ENCODE assay signal across 16 cellular contexts in genomic region chr6:135608031-135608430, GRCh38.
DNase-seq lines count a peak whose midpoint lies in the region; ATAC-seq, FAIRE-seq and TF ChIP-seq lines count a peak whose summit lies in the region.
"Had no signal": no experiment of that assay in that cellular context is flagged by ENCODE, and none has a peak within 500 bp of the region (broad histone marks: within the 10 kb centered on the region; RNA-seq: fewer than 3 reads in every experiment).

No MANE protein-coding gene starts in this region.

- no peak overlapping the region for H3K4me3 Mint-ChIP-seq in activated CD8-positive, alpha-beta T cell treated with anti-CD3 and anti-CD28 coated beads for 36 hours
- no peak overlapping the region for H3K4me3 Mint-ChIP-seq in activated CD8-positive, alpha-beta T cell treated with anti-CD3 and anti-CD28 coated beads, Interleukin-2, amount 10 ng/mL, durations not matched to agents 7 days and 5 days
- H3K4me3 Mint-ChIP-seq in activated T-helper 1 cell treated with anti-CD3 and anti-CD28 coated beads, Interleukin-12 subunit alpha, Interleukin-12 subunit beta, Interleukin-2, Interleukin-4 antibody, amounts not matched to agents 30 ng/mL and 10 ng/mL and 1 ng/mL, durations not matched to agents 14 hours and 24 hours and 36 hours: no peak overlapping the region
- H3K4me3 Mint-ChIP-seq: CD4-positive, alpha-beta memory T cell; HFFc6 had no signal

- POLR2A ChIA-PET in activated CD8-positive, alpha-beta T cell treated with anti-CD3 and anti-CD28 coated beads for 36 hours (lab: Charles Lee): no interaction called here
- POLR2A ChIA-PET in activated CD8-positive, alpha-beta T cell treated with anti-CD3 and anti-CD28 coated beads, Interleukin-2, amount 10 ng/mL, durations not matched to agents 7 days and 5 days (lab: Charles Lee): no interaction called here
- POLR2A ChIA-PET in K562 (lab: Yijun Ruan, JAX): interaction anchor here (0.6 kb wide), 1 partner anchor 13 kb away, joined by 3 read pairs; no protein-coding TSS in a partner anchor

- H3K4me2 ChIP-seq in K562 (ENCODE audit: insufficient read depth, low read length): no peak overlapping the region

- H3K9me1 ChIP-seq in K562 (ENCODE audit: control insufficient read depth, insufficient read depth, low read length): no peaks in the 10 kb centered on the region

- no peak for FAIRE-seq in K562 (lab: Jason Lieb, UNC)
- FAIRE-seq: GM12892, H54 had no signal

- TF ChIP-seq CTCF in activated CD8-positive, alpha-beta T cell treated with anti-CD3 and anti-CD28 coated beads for 36 hours (IDR thresholded peaks at IDR 0.05): no peak
- no peak for TF ChIP-seq CTCF in K562 (IDR thresholded peaks at IDR 0.05 in 2 of 3, conservative IDR thresholded peaks at IDR 0.05 in 1 of 3; ENCODE audit: insufficient read depth in 2 of 3, low read depth in 1 of 3, low read length in 3 of 3)

- DNase-seq in activated CD8-positive, alpha-beta T cell treated with anti-CD3 and anti-CD28 coated beads for 36 hours: no peak
- no peak for DNase-seq in activated CD8-positive, alpha-beta T cell treated with anti-CD3 and anti-CD28 coated beads, Interleukin-2, amount 10 ng/mL, durations not matched to agents 7 days and 5 days
- no peak for DNase-seq in activated naive CD4-positive, alpha-beta T cell treated with anti-CD3 and anti-CD28 coated beads, Interleukin-2, amount 50 U/mL, for 72 hours (ENCODE audit: low spot score in 2 of 2)
- DNase-seq in activated naive CD4-positive, alpha-beta T cell (lab: John Stamatoyannopoulos, UW): no peak
- DNase-seq in activated T-helper 1 cell treated with anti-CD3 and anti-CD28 coated beads, Interleukin-12 subunit alpha, Interleukin-12 subunit beta, Interleukin-2, Interleukin-4 antibody, amounts not matched to agents 30 ng/mL and 10 ng/mL and 1 ng/mL, durations not matched to agents 14 hours and 24 hours and 36 hours (ENCODE audit: low spot score): no peak
- no peak for DNase-seq in K562 (ENCODE audit: extremely low read depth in 1 of 4, low spot score in 3 of 4)
- DNase-seq: C1 segment of cervical spinal cord; Calu3; CD4-positive, alpha-beta memory T cell; COR-L47; DND-41; GOT3; HFFc6 had no signal

- peak; percentile 29 for ATAC-seq in activated CD8-positive, alpha-beta T cell treated with anti-CD3 and anti-CD28 coated beads for 36 hours
- ATAC-seq in activated CD8-positive, alpha-beta T cell treated with anti-CD3 and anti-CD28 coated beads, Interleukin-2, amount 10 ng/mL, durations not matched to agents 7 days and 5 days: no peak
- ATAC-seq in activated naive CD4-positive, alpha-beta T cell treated with anti-CD3 and anti-CD28 coated beads, Interleukin-2, amount 50 U/mL, for 72 hours: peak; percentile 60 to 67
- no peak for ATAC-seq in K562

- whole genome bisulfite sequencing in K562 (ENCODE audit: insufficient coverage, low coverage, missing lambda C conversion rate): 2% methylated on average over 3 of the region's 3 CpGs

- in situ Hi-C loops in K562 (cut with MboI): no loop called here

- TF ChIP-seq EP300 in K562 (IDR thresholded peaks at IDR 0.05; ENCODE audit: low read length): no peak

- intact Hi-C loops in activated CD8-positive, alpha-beta T cell treated with anti-CD3 and anti-CD28 coated beads for 36 hours (cut with micrococcal nuclease): no loop called here
- intact Hi-C loops in activated T-helper 1 cell treated with anti-CD3 and anti-CD28 coated beads, Interleukin-12 subunit alpha, Interleukin-12 subunit beta, Interleukin-2, Interleukin-4 antibody, amounts not matched to agents 30 ng/mL and 10 ng/mL and 1 ng/mL, durations not matched to agents 14 hours and 24 hours and 36 hours (cut with micrococcal nuclease): no loop called here
- intact Hi-C loops in K562 (cut with micrococcal nuclease): no loop called here

- H3K36me3 ChIP-seq in K562 (ENCODE audit: control insufficient read depth, insufficient read depth, low read length): no peaks in the 10 kb centered on the region
- H3K36me3 ChIP-seq: HAP-1 had no signal

- H3K4me3 ChIP-seq in K562: no peak overlapping the region
- H3K4me3 ChIP-seq: HAP-1 had no signal

- peaks cover 7 to 17% of the 10 kb centered on the region in 2 experiments; a peak in 3 of 5 replicates for H3K27me3 ChIP-seq in K562 (ENCODE audit: control insufficient read depth in 2 of 2, insufficient read depth in 2 of 2, low read length in 2 of 2)

- no peaks in the 10 kb centered on the region for H3K4me1 ChIP-seq in K562 (replicated peaks in 1 of 2; ENCODE audit: control insufficient read depth in 2 of 2, insufficient read depth in 2 of 2, low read length in 2 of 2)

- H3K79me2 ChIP-seq in K562 (ENCODE audit: control insufficient read depth, insufficient read depth, low read length): no peaks in the 10 kb centered on the region

- TF ChIP-seq POLR2A in K562 (conservative IDR thresholded peaks at IDR 0.05): no peak

- H3K9ac ChIP-seq in K562 (ENCODE audit: insufficient read depth in 1 of 2, low read depth in 2 of 2, low read length in 2 of 2): no peak overlapping the region

- CTCF ChIA-PET in activated CD8-positive, alpha-beta T cell treated with anti-CD3 and anti-CD28 coated beads for 36 hours (lab: Charles Lee): no interaction called here
- CTCF ChIA-PET in activated CD8-positive, alpha-beta T cell treated with anti-CD3 and anti-CD28 coated beads, Interleukin-2, amount 10 ng/mL, durations not matched to agents 7 days and 5 days (lab: Charles Lee): no interaction called here
- CTCF ChIA-PET in K562 (lab: Yijun Ruan, JAX; ENCODE audit: low intra/inter-chr PET ratio): no interaction called here

- no peak overlapping the region for H2AFZ ChIP-seq in K562 (ENCODE audit: low read depth, low read length)

- H3K9me3 ChIP-seq in K562 (replicated peaks; ENCODE audit: control insufficient read depth, insufficient read depth, low read depth, low read length): no peaks in the 10 kb centered on the region
- H3K9me3 ChIP-seq: HAP-1 had no signal

- peak overlapping the region; percentile 62 for H3K27ac Mint-ChIP-seq in activated CD8-positive, alpha-beta T cell treated with anti-CD3 and anti-CD28 coated beads for 36 hours
- H3K27ac Mint-ChIP-seq in activated CD8-positive, alpha-beta T cell treated with anti-CD3 and anti-CD28 coated beads, Interleukin-2, amount 10 ng/mL, durations not matched to agents 7 days and 5 days: no peak overlapping the region
- H3K27ac Mint-ChIP-seq in activated naive CD4-positive, alpha-beta T cell treated with anti-CD3 and anti-CD28 coated beads, Interleukin-2, amount 50 U/mL, for 72 hours: no peak overlapping the region
- peak overlapping the region; percentile 63 for H3K27ac Mint-ChIP-seq in activated T-helper 1 cell treated with anti-CD3 and anti-CD28 coated beads, Interleukin-12 subunit alpha, Interleukin-12 subunit beta, Interleukin-2, Interleukin-4 antibody, amounts not matched to agents 30 ng/mL and 10 ng/mL and 1 ng/mL, durations not matched to agents 14 hours and 24 hours and 36 hours
- H3K27ac Mint-ChIP-seq: CD4-positive, alpha-beta memory T cell; HFFc6 had no signal

- H3K27ac ChIP-seq in K562 (ENCODE audit: extremely low read depth, low read depth, low read length): no peak overlapping the region

- no peaks in the 10 kb centered on the region for H4K20me1 ChIP-seq in K562 (replicated peaks; ENCODE audit: control insufficient read depth, insufficient read depth, low read length)

- no peak for TF ChIP-seq RAD21 in K562 (CRISPR knock-in tag; conservative IDR thresholded peaks at IDR 0.05 in 1 of 2, IDR thresholded peaks at IDR 0.05 in 1 of 2)

- H3K27me3 Mint-ChIP-seq in activated CD8-positive, alpha-beta T cell treated with anti-CD3 and anti-CD28 coated beads for 36 hours: no peaks in the 10 kb centered on the region
- H3K27me3 Mint-ChIP-seq in activated CD8-positive, alpha-beta T cell treated with anti-CD3 and anti-CD28 coated beads, Interleukin-2, amount 10 ng/mL, durations not matched to agents 7 days and 5 days (ENCODE audit: low read depth): peaks cover 3% of the 10 kb centered on the region
- H3K27me3 Mint-ChIP-seq in activated T-helper 1 cell treated with anti-CD3 and anti-CD28 coated beads, Interleukin-12 subunit alpha, Interleukin-12 subunit beta, Interleukin-2, Interleukin-4 antibody, amounts not matched to agents 30 ng/mL and 10 ng/mL and 1 ng/mL, durations not matched to agents 14 hours and 24 hours and 36 hours (ENCODE audit: insufficient read depth): no peaks in the 10 kb centered on the region

- no TSS peak for BruUV-seq in K562 (replicated peaks; lab: Mats Ljungman, UMichigan)

- no peaks in the 10 kb centered on the region for H3K36me3 Mint-ChIP-seq in activated CD8-positive, alpha-beta T cell treated with anti-CD3 and anti-CD28 coated beads for 36 hours (ENCODE audit: low read depth)
- peaks cover 1% of the 10 kb centered on the region for H3K36me3 Mint-ChIP-seq in activated CD8-positive, alpha-beta T cell treated with anti-CD3 and anti-CD28 coated beads, Interleukin-2, amount 10 ng/mL, durations not matched to agents 7 days and 5 days (ENCODE audit: low read depth)
- peaks cover 0 to 7% of the 10 kb centered on the region in 2 donors for H3K36me3 Mint-ChIP-seq in activated naive CD4-positive, alpha-beta T cell treated with anti-CD3 and anti-CD28 coated beads, Interleukin-2, amount 50 U/mL, for 72 hours
- H3K36me3 Mint-ChIP-seq in activated T-helper 1 cell treated with anti-CD3 and anti-CD28 coated beads, Interleukin-12 subunit alpha, Interleukin-12 subunit beta, Interleukin-2, Interleukin-4 antibody, amounts not matched to agents 30 ng/mL and 10 ng/mL and 1 ng/mL, durations not matched to agents 14 hours and 24 hours and 36 hours (ENCODE audit: low read depth): peaks cover 7% of the 10 kb centered on the region
- H3K36me3 Mint-ChIP-seq: CD4-positive, alpha-beta memory T cell had no signal

- H3K9me3 Mint-ChIP-seq in activated CD8-positive, alpha-beta T cell treated with anti-CD3 and anti-CD28 coated beads for 36 hours: no peaks in the 10 kb centered on the region
- no peaks in the 10 kb centered on the region for H3K9me3 Mint-ChIP-seq in activated CD8-positive, alpha-beta T cell treated with anti-CD3 and anti-CD28 coated beads, Interleukin-2, amount 10 ng/mL, durations not matched to agents 7 days and 5 days (ENCODE audit: insufficient read depth)
- H3K9me3 Mint-ChIP-seq in activated naive CD4-positive, alpha-beta T cell treated with anti-CD3 and anti-CD28 coated beads, Interleukin-2, amount 50 U/mL, for 72 hours: no peaks in the 10 kb centered on the region
- H3K9me3 Mint-ChIP-seq in activated T-helper 1 cell treated with anti-CD3 and anti-CD28 coated beads, Interleukin-12 subunit alpha, Interleukin-12 subunit beta, Interleukin-2, Interleukin-4 antibody, amounts not matched to agents 30 ng/mL and 10 ng/mL and 1 ng/mL, durations not matched to agents 14 hours and 24 hours and 36 hours: peaks cover 4% of the 10 kb centered on the region
- H3K9me3 Mint-ChIP-seq: CD4-positive, alpha-beta memory T cell; HFFc6 had no signal

- peaks cover 32% of the 10 kb centered on the region for H3K4me1 Mint-ChIP-seq in activated CD8-positive, alpha-beta T cell treated with anti-CD3 and anti-CD28 coated beads for 36 hours (ENCODE audit: low read depth)
- peaks cover 1% of the 10 kb centered on the region for H3K4me1 Mint-ChIP-seq in activated CD8-positive, alpha-beta T cell treated with anti-CD3 and anti-CD28 coated beads, Interleukin-2, amount 10 ng/mL, durations not matched to agents 7 days and 5 days (ENCODE audit: low read depth)
- H3K4me1 Mint-ChIP-seq in activated T-helper 1 cell treated with anti-CD3 and anti-CD28 coated beads, Interleukin-12 subunit alpha, Interleukin-12 subunit beta, Interleukin-2, Interleukin-4 antibody, amounts not matched to agents 30 ng/mL and 10 ng/mL and 1 ng/mL, durations not matched to agents 14 hours and 24 hours and 36 hours (ENCODE audit: low read depth): peaks cover 40% of the 10 kb centered on the region
- H3K4me1 Mint-ChIP-seq: CD4-positive, alpha-beta memory T cell had no signal

Comparison
In these comparisons a context has a peak if more than half of its experiments do, and no peak if none do; other contexts are left out.
1. ATAC-seq: peak in activated CD8-positive, alpha-beta T cell treated with anti-CD3 and anti-CD28 coated beads for 36 hours (single experiment) and activated naive CD4-positive, alpha-beta T cell treated with anti-CD3 and anti-CD28 coated beads, Interleukin-2, amount 50 U/mL, for 72 hours (2 of 2); none in activated CD8-positive, alpha-beta T cell treated with anti-CD3 and anti-CD28 coated beads, Interleukin-2, amount 10 ng/mL, durations not matched to agents 7 days and 5 days (single experiment) and K562 (single experiment).
2. H3K27ac Mint-ChIP-seq: peak in activated CD8-positive, alpha-beta T cell treated with anti-CD3 and anti-CD28 coated beads for 36 hours (single experiment) and activated T-helper 1 cell treated with anti-CD3 and anti-CD28 coated beads, Interleukin-12 subunit alpha, Interleukin-12 subunit beta, Interleukin-2, Interleukin-4 antibody, amounts not matched to agents 30 ng/mL and 10 ng/mL and 1 ng/mL, durations not matched to agents 14 hours and 24 hours and 36 hours (single experiment); none in activated CD8-positive, alpha-beta T cell treated with anti-CD3 and anti-CD28 coated beads, Interleukin-2, amount 10 ng/mL, durations not matched to agents 7 days and 5 days (single experiment) and activated naive CD4-positive, alpha-beta T cell treated with anti-CD3 and anti-CD28 coated beads, Interleukin-2, amount 50 U/mL, for 72 hours (0 of 2).